8 cellular contexts compared by ENCODE assay signal in the genomic region with DNA sequence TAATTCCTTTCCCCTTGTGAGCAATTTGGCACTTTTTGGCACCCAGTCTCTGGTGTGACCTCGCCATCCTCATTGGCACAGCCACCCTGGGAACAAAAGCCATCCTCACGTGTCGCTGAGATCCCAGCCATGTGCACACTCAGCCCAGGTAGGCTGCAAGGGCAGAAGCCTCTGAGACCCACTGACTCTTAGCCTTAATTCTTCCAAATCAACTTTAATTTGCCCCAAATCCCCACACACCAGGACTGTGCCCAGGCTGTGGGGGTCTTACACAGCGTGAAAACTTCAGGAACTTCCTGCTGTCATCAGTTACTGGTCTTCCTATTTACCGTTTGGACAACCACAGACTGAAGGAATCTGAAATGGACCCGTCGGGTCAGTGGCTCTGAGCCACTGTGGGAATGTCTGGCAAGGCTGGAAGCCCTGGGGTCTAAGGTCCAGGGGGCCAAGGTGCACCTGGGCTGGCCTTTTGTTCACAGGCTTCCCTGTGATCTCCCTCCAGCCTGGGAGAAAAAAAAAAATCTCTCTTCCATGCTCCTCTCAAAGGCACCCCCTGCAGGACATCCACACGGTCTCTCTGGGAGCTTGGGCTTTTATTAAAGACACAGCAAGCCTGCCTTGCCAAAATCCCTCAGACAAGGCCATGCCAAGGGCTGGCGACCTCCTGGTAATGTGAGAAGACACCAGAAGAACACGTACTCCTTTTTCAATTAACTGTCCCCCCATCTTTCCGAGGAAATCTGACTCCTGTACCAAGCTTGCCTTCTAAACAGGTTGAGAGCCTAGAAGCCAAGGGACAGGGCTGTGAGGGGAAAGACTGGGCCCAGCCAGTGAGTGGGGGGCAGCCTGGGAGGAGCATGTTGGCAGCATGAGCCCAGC. TPM values are rescaled to one million over a fixed set of nuclear protein-coding genes. Genes with fewer than 3 reads are reported as not detected.
DNase-seq lines count a peak whose midpoint lies in the region; ATAC-seq, FAIRE-seq and TF ChIP-seq lines count a peak whose summit lies in the region.

No MANE protein-coding gene starts in this region.

- POLR2A ChIA-PET in A549 (lab: Yijun Ruan, JAX), result interaction anchor here (0.6 to 6.9 kb wide), 4 partner anchors 42 to 140 kb away, joined by 3 to 48 read pairs (median 5); a partner anchor contains a TSS
- POLR2A ChIA-PET in PC-3 (lab: Charles Lee; ENCODE audit: unreplicated experiment), result interaction anchor here (0.6 to 0.7 kb wide), 2 partner anchors 42 to 139 kb away, joined by 3 to 8 read pairs; a partner anchor contains a TSS

- no peaks in the 10 kb centered on the region for H3K9me3 ChIP-seq in A549
- H3K9me3 ChIP-seq in PC-3 (ENCODE audit: low read length), result no peaks in the 10 kb centered on the region
- no peaks in the 10 kb centered on the region for H3K9me3 ChIP-seq in pancreas

- BruUV-seq in PC-3 (replicated peaks; lab: Mats Ljungman, UMichigan), result no TSS peak

- no peaks in the 10 kb centered on the region for H3K79me2 ChIP-seq in PC-3 (ENCODE audit: low read length)

- TF ChIP-seq RAD21 in A549 (conservative IDR thresholded peaks at IDR 0.05 in 1 of 2, IDR thresholded peaks at IDR 0.05 in 1 of 2), result peak; percentile 81 to 82

- no peaks in the 10 kb centered on the region for H3K36me3 ChIP-seq in H7 (replicated peaks; ENCODE audit: control insufficient read depth, insufficient read depth, low read length)
- no peaks in the 10 kb centered on the region for H3K36me3 ChIP-seq in PC-3 (ENCODE audit: low read depth, low read length)
- no peaks in the 10 kb centered on the region for H3K36me3 ChIP-seq in pancreas

- TF ChIP-seq POLR2A in A549 (IDR thresholded peaks at IDR 0.05; ENCODE audit: low read length) (no peak), erythroblast (IDR thresholded peaks at IDR 0.05; ENCODE audit: low read length) (no peak)

- H4K20me1 ChIP-seq in PC-3 (ENCODE audit: low read length), result no peaks in the 10 kb centered on the region

- CTCF ChIA-PET in A549 (lab: Yijun Ruan, JAX) (interaction anchor here (0.6 to 11.3 kb wide), 29 partner anchors 11 to 255 kb away, joined by 3 to 146 read pairs (median 4); a partner anchor contains a TSS), PC-3 (lab: Charles Lee) (interaction anchor here (0.6 to 2.1 kb wide), 2 partner anchors 78 to 86 kb away, joined by 3 to 11 read pairs; no protein-coding TSS in a partner anchor)

- peaks cover 41% of the 10 kb centered on the region for H3K4me1 ChIP-seq in A549
- H3K4me1 ChIP-seq in PC-3 (ENCODE audit: insufficient read depth, low read length), result peaks cover 32% of the 10 kb centered on the region
- no peaks in the 10 kb centered on the region for H3K4me1 ChIP-seq in pancreas

- peak overlapping the region; percentile 39; the same call in 1 of the 2 replicates for H3K9ac ChIP-seq in PC-3 (ENCODE audit: low read length)

- H3F3A ChIP-seq in PC-3 (ENCODE audit: low read length, unreplicated experiment), result no peaks in the 10 kb centered on the region

- peak; percentile 76 to 78 for DNase-seq in A549 (ENCODE audit: low read depth in 1 of 2, low spot score in 1 of 2)
- DNase-seq in H7, result peak; percentile 85
- DNase-seq in PC-3, result peak; percentile 81
- peak; percentile 27 to 32 for DNase-seq in erythroblast (lab: John Stamatoyannopoulos, UW)
- peak in 4 of 6 donors; percentile 58 to 76 (median 66) for DNase-seq in pancreas
- DNase-seq in NCI-H510A treated with DMSO at 0.1 percent for 48 hours (lab: John Stamatoyannopoulos, UW), result no peak

- ATAC-seq in A549 (peak; percentile 52 to 82), PC-3 (peak; percentile 52), pancreas (peak; percentile 70 to 90 (median 83)), HG02870 (IDR thresholded peaks at IDR 0.05; ENCODE audit: unreplicated experiment) (no peak), GM21717 (IDR thresholded peaks at IDR 0.05; ENCODE audit: unreplicated experiment) (no peak)

- FAIRE-seq in A549 (lab: Jason Lieb, UNC), result no peak
- no peak for FAIRE-seq in pancreas (lab: Jason Lieb, UNC)

- 53% methylated on average over 11 of the region's 11 CpGs for WGBS in A549 (ENCODE audit: missing lambda C conversion rate)
- WGBS in pancreas, 2 donors, result 26 to 27% methylated on average over 11 of the region's 11 CpGs

- H3K4me2 ChIP-seq in A549 (no peak overlapping the region), PC-3 (ENCODE audit: low read length) (no peak overlapping the region; the same call in 1 of the 2 replicates)

- intact Hi-C loops in PC-3 (cut with micrococcal nuclease) (no loop called here), pancreas (cut with DNase I) (no loop called here)

- no peaks in the 10 kb centered on the region for H3K9me2 ChIP-seq in PC-3 (replicated peaks; ENCODE audit: low read length)

- peak overlapping the region; percentile 63 for H2AFZ ChIP-seq in PC-3 (ENCODE audit: low read length)

- TF ChIP-seq EP300 in A549 (IDR thresholded peaks at IDR 0.05), result no peak

- H3K27me3 ChIP-seq in H7 (ENCODE audit: control insufficient read depth, insufficient read depth, low read length) (no peaks in the 10 kb centered on the region), PC-3 (ENCODE audit: low read length) (no peaks in the 10 kb centered on the region), pancreas (no peaks in the 10 kb centered on the region)

- H3K27ac ChIP-seq in A549, result peak overlapping the region; percentile 70 to 82
- H3K27ac ChIP-seq in PC-3 (ENCODE audit: low read length), result peak overlapping the region; percentile 73
- no peak overlapping the region for H3K27ac ChIP-seq in pancreas

- peak; percentile 61 for TF ChIP-seq CTCF in A549 (IDR thresholded peaks at IDR 0.05)
- peak; percentile 78 for TF ChIP-seq CTCF in PC-3 (conservative IDR thresholded peaks at IDR 0.05; ENCODE audit: low read depth, low read length)
- TF ChIP-seq CTCF in pancreas (IDR thresholded peaks at IDR 0.05), result peak in 3 of 4 donors; percentile 26 to 42 (median 39)

- H3K4me3 ChIP-seq in A549, result no peak overlapping the region
- H3K4me3 ChIP-seq in H7 (ENCODE audit: insufficient read depth, low read depth, low read length), result no peak overlapping the region
- no peak overlapping the region for H3K4me3 ChIP-seq in PC-3 (ENCODE audit: low read length)
- no peak overlapping the region for H3K4me3 ChIP-seq in pancreas

TF ChIP-seq in A549, 52 proteins besides CTCF, POLR2A, EP300 and RAD21:
- TF ChIP-seq ZFP36 (IDR thresholded peaks at IDR 0.05; ENCODE audit: borderline replicate concordance, partially characterized antibody), result no peak
- TF ChIP-seq FOXS1 (CRISPR knock-in tag; IDR thresholded peaks at IDR 0.05), result no peak
- TF ChIP-seq, protein P1, sequence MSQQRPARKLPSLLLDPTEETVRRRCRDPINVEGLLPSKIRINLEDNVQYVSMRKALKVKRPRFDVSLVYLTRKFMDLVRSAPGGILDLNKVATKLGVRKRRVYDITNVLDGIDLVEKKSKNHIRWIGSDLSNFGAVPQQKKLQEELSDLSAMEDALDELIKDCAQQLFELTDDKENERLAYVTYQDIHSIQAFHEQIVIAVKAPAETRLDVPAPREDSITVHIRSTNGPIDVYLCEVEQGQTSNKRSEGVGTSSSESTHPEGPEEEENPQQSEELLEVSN (IDR thresholded peaks at IDR 0.05; ENCODE audit: borderline replicate concordance, low read depth), result no peak
- TF ChIP-seq FOSL2 (IDR thresholded peaks at IDR 0.05), result no peak
- no peak for TF ChIP-seq FOSL2 (CRISPR knock-in tag; IDR thresholded peaks at IDR 0.05)
- TF ChIP-seq SMC3 (IDR thresholded peaks at IDR 0.05), result peak; percentile 87

RNA-seq across cellular contexts. Expression of a gene that starts 42.1 kb away (rescaled TPM):
- polyA plus RNA-seq in A549 (2011; rRNA removed) (509 and 655 TPM in 2 replicates), A549 (2017; fragmentation: RNase III; extraction: RNeasy Plus Mini Kit Qiagen cat#74134 plus additional on column Dnase treatment) (225 to 284 TPM (median 275 TPM) in 3 replicates), pancreas (100 to 1,000 TPM in 1 of 2 donors, 10 to 100 TPM in 1; 60.0 to 163 TPM)
- polyA plus RNA-seq in A549 (2012; cell fraction: cytosol; rRNA removed), result 170 and 174 TPM in 2 replicates
- 95.3 and 126 TPM in 2 replicates for polyA plus RNA-seq in A549 (2012; cell fraction: nucleus; rRNA removed)
- 110 and 132 TPM in 2 replicates for polyA minus RNA-seq in A549 (2011; rRNA and poly(A)+ RNA removed)
- 94.1 and 122 TPM in 2 replicates for total RNA-seq in H7 (2014; rRNA removed; shearing (Covaris generic))
- total RNA-seq in PC-3 (2014; rRNA removed) (54.5 and 62.7 TPM in 2 replicates), pancreas (100 to 1,000 TPM in 3 of 6 donors, 10 to 100 TPM in 3; 57.8 to 162 (median 98.7) TPM)

Comparison
In these comparisons a context has a peak if more than half of its experiments do, and no peak if none do; other contexts are left out.
1. ATAC-seq: peak in A549 (2 of 2), PC-3 (single experiment) and pancreas (4 of 4); none in HG02870 (single experiment) and GM21717 (single experiment).
2. H3K27ac ChIP-seq: peak in A549 (2 of 2) and PC-3 (single experiment); none in pancreas (0 of 4).
3. Peak in every context shown above with its lines, with median percentiles within 50 percentile points of each other: CTCF ChIP-seq.